Comparison of ENCODE assay signal across 1 cellular context in the genomic region with DNA sequence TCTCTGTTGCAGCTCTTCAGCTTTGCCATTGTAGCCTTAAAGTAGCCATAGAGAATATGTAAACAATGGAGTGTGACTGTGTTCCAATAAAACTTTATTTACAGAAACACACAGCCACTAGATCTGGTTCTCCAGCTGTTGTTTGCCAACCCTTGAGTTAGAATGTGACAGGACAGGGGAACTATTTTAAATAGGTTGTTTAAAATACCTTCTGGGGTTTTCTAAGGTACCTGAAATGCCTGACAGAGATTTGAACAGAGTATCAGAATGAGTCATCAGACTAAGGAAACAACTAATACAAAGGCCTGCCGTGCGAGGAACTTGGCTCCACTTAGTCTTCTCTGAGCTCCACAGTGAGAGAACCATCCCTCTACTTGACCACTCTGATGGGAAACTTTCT.
TF ChIP-seq lines count a peak whose summit lies in the region.

No MANE protein-coding gene starts in this region.

TF ChIP-seq in GM12878, 131 proteins besides CTCF, POLR2A, EP300 and RAD21 (continued from another document):
- TF ChIP-seq, protein P1, sequence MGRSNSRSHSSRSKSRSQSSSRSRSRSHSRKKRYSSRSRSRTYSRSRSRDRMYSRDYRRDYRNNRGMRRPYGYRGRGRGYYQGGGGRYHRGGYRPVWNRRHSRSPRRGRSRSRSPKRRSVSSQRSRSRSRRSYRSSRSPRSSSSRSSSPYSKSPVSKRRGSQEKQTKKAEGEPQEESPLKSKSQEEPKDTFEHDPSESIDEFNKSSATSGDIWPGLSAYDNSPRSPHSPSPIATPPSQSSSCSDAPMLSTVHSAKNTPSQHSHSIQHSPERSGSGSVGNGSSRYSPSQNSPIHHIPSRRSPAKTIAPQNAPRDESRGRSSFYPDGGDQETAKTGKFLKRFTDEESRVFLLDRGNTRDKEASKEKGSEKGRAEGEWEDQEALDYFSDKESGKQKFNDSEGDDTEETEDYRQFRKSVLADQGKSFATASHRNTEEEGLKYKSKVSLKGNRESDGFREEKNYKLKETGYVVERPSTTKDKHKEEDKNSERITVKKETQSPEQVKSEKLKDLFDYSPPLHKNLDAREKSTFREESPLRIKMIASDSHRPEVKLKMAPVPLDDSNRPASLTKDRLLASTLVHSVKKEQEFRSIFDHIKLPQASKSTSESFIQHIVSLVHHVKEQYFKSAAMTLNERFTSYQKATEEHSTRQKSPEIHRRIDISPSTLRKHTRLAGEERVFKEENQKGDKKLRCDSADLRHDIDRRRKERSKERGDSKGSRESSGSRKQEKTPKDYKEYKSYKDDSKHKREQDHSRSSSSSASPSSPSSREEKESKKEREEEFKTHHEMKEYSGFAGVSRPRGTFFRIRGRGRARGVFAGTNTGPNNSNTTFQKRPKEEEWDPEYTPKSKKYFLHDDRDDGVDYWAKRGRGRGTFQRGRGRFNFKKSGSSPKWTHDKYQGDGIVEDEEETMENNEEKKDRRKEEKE (IDR thresholded peaks at IDR 0.05): no peak
- no peak for TF ChIP-seq MXI1 (IDR thresholded peaks at IDR 0.05; ENCODE audit: low read depth, low read length)
- TF ChIP-seq, protein P2, sequence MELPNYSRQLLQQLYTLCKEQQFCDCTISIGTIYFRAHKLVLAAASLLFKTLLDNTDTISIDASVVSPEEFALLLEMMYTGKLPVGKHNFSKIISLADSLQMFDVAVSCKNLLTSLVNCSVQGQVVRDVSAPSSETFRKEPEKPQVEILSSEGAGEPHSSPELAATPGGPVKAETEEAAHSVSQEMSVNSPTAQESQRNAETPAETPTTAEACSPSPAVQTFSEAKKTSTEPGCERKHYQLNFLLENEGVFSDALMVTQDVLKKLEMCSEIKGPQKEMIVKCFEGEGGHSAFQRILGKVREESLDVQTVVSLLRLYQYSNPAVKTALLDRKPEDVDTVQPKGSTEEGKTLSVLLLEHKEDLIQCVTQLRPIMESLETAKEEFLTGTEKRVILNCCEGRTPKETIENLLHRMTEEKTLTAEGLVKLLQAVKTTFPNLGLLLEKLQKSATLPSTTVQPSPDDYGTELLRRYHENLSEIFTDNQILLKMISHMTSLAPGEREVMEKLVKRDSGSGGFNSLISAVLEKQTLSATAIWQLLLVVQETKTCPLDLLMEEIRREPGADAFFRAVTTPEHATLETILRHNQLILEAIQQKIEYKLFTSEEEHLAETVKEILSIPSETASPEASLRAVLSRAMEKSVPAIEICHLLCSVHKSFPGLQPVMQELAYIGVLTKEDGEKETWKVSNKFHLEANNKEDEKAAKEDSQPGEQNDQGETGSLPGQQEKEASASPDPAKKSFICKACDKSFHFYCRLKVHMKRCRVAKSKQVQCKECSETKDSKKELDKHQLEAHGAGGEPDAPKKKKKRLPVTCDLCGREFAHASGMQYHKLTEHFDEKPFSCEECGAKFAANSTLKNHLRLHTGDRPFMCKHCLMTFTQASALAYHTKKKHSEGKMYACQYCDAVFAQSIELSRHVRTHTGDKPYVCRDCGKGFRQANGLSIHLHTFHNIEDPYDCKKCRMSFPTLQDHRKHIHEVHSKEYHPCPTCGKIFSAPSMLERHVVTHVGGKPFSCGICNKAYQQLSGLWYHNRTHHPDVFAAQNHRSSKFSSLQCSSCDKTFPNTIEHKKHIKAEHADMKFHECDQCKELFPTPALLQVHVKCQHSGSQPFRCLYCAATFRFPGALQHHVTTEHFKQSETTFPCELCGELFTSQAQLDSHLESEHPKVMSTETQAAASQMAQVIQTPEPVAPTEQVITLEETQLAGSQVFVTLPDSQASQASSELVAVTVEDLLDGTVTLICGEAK (IDR thresholded peaks at IDR 0.05; ENCODE audit: borderline replicate concordance): peak; percentile 98
- no peak for TF ChIP-seq NFXL1 (IDR thresholded peaks at IDR 0.05; ENCODE audit: borderline replicate concordance)
- no peak for TF ChIP-seq ASH2L (IDR thresholded peaks at IDR 0.05; ENCODE audit: borderline replicate concordance, low read depth)
- TF ChIP-seq STAT3 (IDR thresholded peaks at IDR 0.05; ENCODE audit: low read depth, low read length): peak; percentile 75; the same call in 1 of the 2 replicates
- TF ChIP-seq RUNX3 (IDR thresholded peaks at IDR 0.05; ENCODE audit: low read length): peak; percentile 87
